In the genomic region with DNA sequence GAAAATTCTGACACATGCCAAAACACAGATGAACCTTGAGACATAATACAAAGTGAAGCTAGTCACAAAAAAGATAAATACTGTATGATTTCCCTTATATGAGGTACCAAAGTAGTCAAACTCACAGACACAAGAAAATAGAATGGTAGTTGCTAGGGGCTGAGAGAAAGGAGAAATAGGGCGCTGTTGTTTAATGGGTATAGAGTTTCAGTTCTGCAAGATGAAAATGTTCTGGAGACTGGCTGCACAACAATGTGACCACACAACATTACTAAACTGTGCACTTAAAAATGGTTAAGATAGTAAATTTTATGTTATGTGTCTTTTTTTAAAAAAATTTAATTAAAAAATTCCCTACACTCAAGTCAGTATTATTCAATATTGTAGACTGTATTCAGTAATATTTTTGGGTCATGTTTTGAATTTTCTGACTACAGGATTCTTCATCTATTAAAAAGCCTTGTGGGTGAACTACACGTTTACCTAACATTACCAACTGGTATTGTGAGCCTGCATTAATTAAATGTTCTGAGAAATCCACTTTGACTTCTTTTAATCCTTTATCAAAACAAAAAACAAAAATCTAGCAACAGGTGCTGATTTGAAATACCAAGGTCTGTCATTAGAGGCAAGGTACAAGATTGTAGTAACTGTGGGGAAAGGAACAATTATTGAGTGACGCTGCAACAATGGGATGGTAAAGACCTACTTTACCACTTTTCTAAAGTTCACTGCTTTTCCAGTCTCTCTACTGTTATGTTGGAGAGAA, we compare ENCODE assay signal across 16 cellular contexts.
"Had no signal": no experiment of that assay in that cellular context is flagged by ENCODE, and none has a peak within 500 bp of the region (broad histone marks: within the 10 kb centered on the region; RNA-seq: fewer than 3 reads in every experiment).

No MANE protein-coding gene starts in this region.

- H3K9ac ChIP-seq: neural progenitor cell had no signal

- H3K27me3 Mint-ChIP-seq: activated CD8-positive, alpha-beta T cell treated with anti-CD3 and anti-CD28 coated beads for 36 hours; activated naive CD4-positive, alpha-beta T cell treated with anti-CD3 and anti-CD28 coated beads, Interleukin-2, amount 50 U/mL, for 24 hours had no signal

- H3K27ac Mint-ChIP-seq: activated CD8-positive, alpha-beta T cell treated with anti-CD3 and anti-CD28 coated beads for 36 hours; activated naive CD4-positive, alpha-beta T cell treated with anti-CD3 and anti-CD28 coated beads, Interleukin-2, amount 50 U/mL, for 24 hours; neural progenitor cell had no signal

- H3K27ac ChIP-seq: adrenal gland, epithelial cell of prostate, lower lobe of right lung, neural progenitor cell, ovary, WERI-Rb-1 had no signal

- H3K4me3 ChIP-seq: adrenal gland, lower lobe of right lung, neural progenitor cell, ovary had no signal

- H3K4me2 ChIP-seq: neural progenitor cell had no signal

- H2AFZ ChIP-seq: neural progenitor cell had no signal

- ATAC-seq: activated CD8-positive, alpha-beta T cell treated with anti-CD3 and anti-CD28 coated beads for 36 hours; activated T-cell treated with anti-CD3 and anti-CD28 coated beads, Interleukin-2, amount 50 U/mL, for 4 hours; left cardiac atrium had no signal

- DNase-seq: activated CD4-positive, alpha-beta T cell treated with anti-CD3 and anti-CD28 coated beads for 4 hours; activated CD8-positive, alpha-beta T cell treated with anti-CD3 and anti-CD28 coated beads for 36 hours; activated effector memory CD4-positive, alpha-beta T cell treated with Interleukin-2 at 50 U/mL for 16 hours; activated T-cell treated with anti-CD3 and anti-CD28 coated beads, Interleukin-2, amount 50 U/mL, for 4 hours; adrenal gland; foreskin melanocyte; head of caudate nucleus; left cardiac atrium; lower lobe of right lung; midbrain; ovary; stimulated activated CD4-positive, alpha-beta T cell treated with anti-CD3 and anti-CD28 coated beads, Interleukin-2, amount 100 ng/mL, for 24 hours; WERI-Rb-1 had no signal

- H3K9me3 ChIP-seq: adrenal gland, lower lobe of right lung, ovary had no signal

- H3K4me3 Mint-ChIP-seq: activated CD8-positive, alpha-beta T cell treated with anti-CD3 and anti-CD28 coated beads for 36 hours; activated naive CD4-positive, alpha-beta T cell treated with anti-CD3 and anti-CD28 coated beads, Interleukin-2, amount 50 U/mL, for 24 hours; activated T-cell treated with anti-CD3 and anti-CD28 coated beads, Interleukin-2, amount 50 U/mL, for 4 hours; neural progenitor cell had no signal

- H3K9me3 Mint-ChIP-seq: activated CD8-positive, alpha-beta T cell treated with anti-CD3 and anti-CD28 coated beads for 36 hours; activated naive CD4-positive, alpha-beta T cell treated with anti-CD3 and anti-CD28 coated beads, Interleukin-2, amount 50 U/mL, for 24 hours; activated T-cell treated with anti-CD3 and anti-CD28 coated beads, Interleukin-2, amount 50 U/mL, for 4 hours had no signal

- H3K27me3 ChIP-seq: adrenal gland, neural progenitor cell, ovary had no signal

- H3K36me3 ChIP-seq: adrenal gland, lower lobe of right lung, neural progenitor cell, ovary, WERI-Rb-1 had no signal
